ENCODE assay signal across 19 cellular contexts in genomic region chr3:32837366-32837765, GRCh38. TPM values are rescaled to one million over a fixed set of nuclear protein-coding genes. Genes with fewer than 3 reads are reported as not detected.
"Had no signal": no experiment of that assay in that cellular context is flagged by ENCODE, and none has a peak within 500 bp of the region (broad histone marks: within the 10 kb centered on the region; RNA-seq: fewer than 3 reads in every experiment).

No MANE protein-coding gene starts in this region.

- H3K27ac Mint-ChIP-seq: activated B cell treated with CpG ODN at 0.5 μM for 24 hours; activated CD4-positive, alpha-beta memory T cell treated with anti-CD3 and anti-CD28 coated beads, Interleukin-2, amount 10 ng/mL, durations not matched to agents 7 days and 5 days; activated naive CD4-positive, alpha-beta T cell treated with anti-CD3 and anti-CD28 coated beads for 36 hours; activated T-helper 2 cell treated with anti-CD3 and anti-CD28 coated beads, Interferon-gamma antibody, Interleukin-2, Interleukin-4, amounts not matched to agents 10 μg/mL and 5 μg/mL and 100 μg/mL, durations not matched to agents 14 hours and 24 hours and 36 hours; brain; immature natural killer cell; naive thymus-derived CD4-positive, alpha-beta T cell; T-cell had no signal

- H3K27me3 ChIP-seq: vagina had no signal

- ATAC-seq: foreskin keratinocyte; left ventricle myocardium superior; naive thymus-derived CD4-positive, alpha-beta T cell; T-cell had no signal

- H3K36me3 ChIP-seq: tibial artery, vagina had no signal

- H3K79me2 ChIP-seq: parathyroid adenoma had no signal

- H3K4me1 ChIP-seq: foreskin keratinocyte, tibial artery, vagina had no signal

- H3K9me3 Mint-ChIP-seq: activated B cell treated with CpG ODN at 0.5 μM for 24 hours; activated CD4-positive, alpha-beta memory T cell treated with anti-CD3 and anti-CD28 coated beads, Interleukin-2, amount 10 ng/mL, durations not matched to agents 7 days and 5 days; activated naive CD4-positive, alpha-beta T cell treated with anti-CD3 and anti-CD28 coated beads for 36 hours; activated T-helper 2 cell treated with anti-CD3 and anti-CD28 coated beads, Interferon-gamma antibody, Interleukin-2, Interleukin-4, amounts not matched to agents 10 μg/mL and 5 μg/mL and 100 μg/mL, durations not matched to agents 14 hours and 24 hours and 36 hours; immature natural killer cell; naive thymus-derived CD4-positive, alpha-beta T cell; T-cell had no signal

- DNase-seq: activated B cell treated with CpG ODN at 0.5 μM for 24 hours; activated CD4-positive, alpha-beta memory T cell treated with anti-CD3 and anti-CD28 coated beads, Interleukin-2, amount 10 ng/mL, durations not matched to agents 7 days and 5 days; activated CD4-positive, alpha-beta T cell treated with anti-CD3 and anti-CD28 coated beads for 48 hours; activated naive CD4-positive, alpha-beta T cell treated with anti-CD3 and anti-CD28 coated beads for 36 hours; activated T-cell treated with anti-CD3 and anti-CD28 coated beads, Interleukin-2, amount 50 U/mL, for 1 hour; caudate nucleus; foreskin keratinocyte; hippocampal formation; immature natural killer cell; kidney glomerular epithelial cell; left ventricle myocardium superior; naive thymus-derived CD4-positive, alpha-beta T cell; stimulated activated naive CD4-positive, alpha-beta T cell treated with Interleukin-2 at 50 U/mL for 16 hours; T-cell; tibial artery had no signal

- H3K4me3 ChIP-seq: tibial artery, vagina had no signal

- H2AFZ ChIP-seq: parathyroid adenoma had no signal

- H3K9ac ChIP-seq: parathyroid adenoma had no signal

- H3K36me3 Mint-ChIP-seq: brain; immature natural killer cell; naive thymus-derived CD4-positive, alpha-beta T cell; T-cell had no signal

- H3K9me3 ChIP-seq: tibial artery, vagina had no signal

- H3K27ac ChIP-seq: foreskin keratinocyte, parathyroid adenoma, tibial artery, vagina had no signal

- H3K4me3 Mint-ChIP-seq: activated B cell treated with CpG ODN at 0.5 μM for 24 hours; activated CD4-positive, alpha-beta memory T cell treated with anti-CD3 and anti-CD28 coated beads, Interleukin-2, amount 10 ng/mL, durations not matched to agents 7 days and 5 days; activated naive CD4-positive, alpha-beta T cell treated with anti-CD3 and anti-CD28 coated beads for 36 hours; brain; immature natural killer cell; naive thymus-derived CD4-positive, alpha-beta T cell; T-cell had no signal

- H3K4me1 Mint-ChIP-seq: activated B cell treated with CpG ODN at 0.5 μM for 24 hours had no signal

RNA-seq across cellular contexts. Expression of gene TRIM71, which starts 19.6 kb away (rescaled TPM):
- total RNA-seq: activated B cell treated with CpG ODN at 0.5 μM for 24 hours; activated CD4-positive, alpha-beta memory T cell treated with anti-CD3 and anti-CD28 coated beads, Interleukin-2, amount 10 ng/mL, durations not matched to agents 7 days and 5 days; foreskin keratinocyte; left ventricle myocardium superior; vagina had no signal
- polyA plus RNA-seq: foreskin keratinocyte; immature natural killer cell; naive thymus-derived CD4-positive, alpha-beta T cell had no signal
